Comparison of ENCODE assay signal across 1 cellular context in genomic region chr3:30655187-30655812, GRCh38.
TF ChIP-seq lines count a peak whose summit lies in the region.

No MANE protein-coding gene starts in this region.

TF ChIP-seq in HEK293, 187 proteins besides CTCF, POLR2A, EP300 and RAD21 (continued from another document):
- TF ChIP-seq ZNF645 (tag by site-specific recombination; IDR thresholded peaks at IDR 0.05): no peak
- no peak for TF ChIP-seq ZNF513 (tag by site-specific recombination; IDR thresholded peaks at IDR 0.05)
- TF ChIP-seq TCF7L2 (IDR thresholded peaks at IDR 0.05; ENCODE audit: borderline replicate concordance, low read depth, low read length): no peak
- TF ChIP-seq ZNF670 (tag by site-specific recombination; IDR thresholded peaks at IDR 0.05; ENCODE audit: low read depth): no peak
- TF ChIP-seq ZSCAN23 (tag by site-specific recombination; IDR thresholded peaks at IDR 0.05): no peak
- TF ChIP-seq GLI4 (tag by site-specific recombination; IDR thresholded peaks at IDR 0.05): no peak
- TF ChIP-seq ZNF362 (tag by site-specific recombination; IDR thresholded peaks at IDR 0.05): no peak
- no peak for TF ChIP-seq ZNF239 (tag by site-specific recombination; IDR thresholded peaks at IDR 0.05)
- no peak for TF ChIP-seq ZNF121 (tag by site-specific recombination; IDR thresholded peaks at IDR 0.05)
- TF ChIP-seq MEIS1 (CRISPR knock-in tag; IDR thresholded peaks at IDR 0.05; ENCODE audit: borderline replicate concordance): no peak
- TF ChIP-seq ZNF292 (tag by site-specific recombination; IDR thresholded peaks at IDR 0.05; ENCODE audit: borderline replicate concordance, low read depth): no peak
- TF ChIP-seq ZNF202 (tag by site-specific recombination; IDR thresholded peaks at IDR 0.05; ENCODE audit: borderline replicate concordance): no peak
- 0 out of 2 replicates have a peak, but pooled peaks have one; percentile 40 for TF ChIP-seq ZNF660 (tag by site-specific recombination; IDR thresholded peaks at IDR 0.05)
- TF ChIP-seq ZSCAN4 (tag by site-specific recombination; IDR thresholded peaks at IDR 0.05): no peak
- no peak for TF ChIP-seq KLF8 (tag by site-specific recombination; IDR thresholded peaks at IDR 0.05)
- no peak for TF ChIP-seq ZNF146 (tag by site-specific recombination; IDR thresholded peaks at IDR 0.05)
- no peak for TF ChIP-seq PATZ1 (tag by site-specific recombination; IDR thresholded peaks at IDR 0.05)
- no peak for TF ChIP-seq ZNF26 (tag by site-specific recombination; IDR thresholded peaks at IDR 0.05)
- TF ChIP-seq ZNF530 (tag by site-specific recombination; IDR thresholded peaks at IDR 0.05; ENCODE audit: low read depth): no peak
- TF ChIP-seq ZBTB1 (tag by site-specific recombination; IDR thresholded peaks at IDR 0.05): no peak
- TF ChIP-seq ZNF24 (tag by site-specific recombination; IDR thresholded peaks at IDR 0.05): 0 out of 2 replicates have a peak, but pooled peaks have one; percentile 53
- no peak for TF ChIP-seq ZNF521 (tag by site-specific recombination; IDR thresholded peaks at IDR 0.05)
- no peak for TF ChIP-seq ZNF155 (tag by site-specific recombination; IDR thresholded peaks at IDR 0.05)
- TF ChIP-seq ZFP3 (tag by site-specific recombination; IDR thresholded peaks at IDR 0.05; ENCODE audit: low read depth): no peak
- no peak for TF ChIP-seq ZNF23 (tag by site-specific recombination; IDR thresholded peaks at IDR 0.05; ENCODE audit: borderline replicate concordance)
- TF ChIP-seq MYNN (tag by site-specific recombination; IDR thresholded peaks at IDR 0.05; ENCODE audit: borderline replicate concordance): no peak
- no peak for TF ChIP-seq ZNF610 (tag by site-specific recombination; IDR thresholded peaks at IDR 0.05; ENCODE audit: borderline replicate concordance)
- TF ChIP-seq BCL11A (tag by site-specific recombination; IDR thresholded peaks at IDR 0.05; ENCODE audit: low read depth): no peak
- peak; percentile 82 for TF ChIP-seq SP7 (tag by site-specific recombination; IDR thresholded peaks at IDR 0.05)
- no peak for TF ChIP-seq ZBTB8A (tag by site-specific recombination; IDR thresholded peaks at IDR 0.05)
- TF ChIP-seq ZNF354C (tag by site-specific recombination; IDR thresholded peaks at IDR 0.05; ENCODE audit: borderline replicate concordance, low read depth): no peak
- no peak for TF ChIP-seq ZNF214 (tag by site-specific recombination; IDR thresholded peaks at IDR 0.05; ENCODE audit: borderline replicate concordance)
- TF ChIP-seq ZNF785 (tag by site-specific recombination; IDR thresholded peaks at IDR 0.05): no peak
- TF ChIP-seq KLF17 (tag by site-specific recombination; IDR thresholded peaks at IDR 0.05): no peak
- no peak for TF ChIP-seq ZNF211 (tag by site-specific recombination; IDR thresholded peaks at IDR 0.05; ENCODE audit: low read depth)
- no peak for TF ChIP-seq ZNF221 (tag by site-specific recombination; IDR thresholded peaks at IDR 0.05; ENCODE audit: borderline replicate concordance)
- TF ChIP-seq ZNF600 (tag by site-specific recombination; IDR thresholded peaks at IDR 0.05): no peak
- TF ChIP-seq ZNF571 (tag by site-specific recombination; IDR thresholded peaks at IDR 0.05): no peak
- no peak for TF ChIP-seq GLIS2 (tag by site-specific recombination; IDR thresholded peaks at IDR 0.05)
- TF ChIP-seq HOXA7 (CRISPR knock-in tag; IDR thresholded peaks at IDR 0.05; ENCODE audit: borderline replicate concordance): no peak
- TF ChIP-seq ZNF48 (tag by site-specific recombination; IDR thresholded peaks at IDR 0.05): no peak
- TF ChIP-seq BCL6B (tag by site-specific recombination; IDR thresholded peaks at IDR 0.05): no peak
- TF ChIP-seq ZNF423 (tag by site-specific recombination; IDR thresholded peaks at IDR 0.05): no peak
- peak; percentile 58; the same call in 1 of the 2 replicates for TF ChIP-seq TSHZ1 (tag by site-specific recombination; IDR thresholded peaks at IDR 0.05; ENCODE audit: borderline replicate concordance)
